1 cellular context compared by ENCODE assay signal in the genomic region with DNA sequence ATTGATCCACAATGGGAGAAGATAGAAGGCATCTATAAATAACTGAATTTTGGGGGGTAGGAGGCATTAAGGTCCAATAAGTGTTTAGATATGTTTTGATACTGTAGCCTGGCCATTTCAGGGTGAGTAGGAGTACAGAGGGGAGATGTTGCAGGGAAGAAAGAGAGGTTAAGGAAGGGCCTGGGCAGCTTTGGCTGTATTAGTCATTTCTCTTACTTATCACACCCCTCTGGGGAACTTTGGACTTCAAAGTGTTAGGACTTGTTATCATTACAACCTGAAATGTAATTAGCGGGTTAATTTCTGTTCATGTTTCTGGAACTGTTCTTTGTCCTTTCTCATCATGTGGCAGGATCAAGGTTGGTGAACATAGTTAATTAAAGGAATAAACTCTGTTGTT.
TF ChIP-seq lines count a peak whose summit lies in the region.

No MANE protein-coding gene starts in this region.

TF ChIP-seq in GM23338, 12 proteins besides CTCF, POLR2A, EP300 and RAD21 (continued from another document):
- TF ChIP-seq, protein P1, sequence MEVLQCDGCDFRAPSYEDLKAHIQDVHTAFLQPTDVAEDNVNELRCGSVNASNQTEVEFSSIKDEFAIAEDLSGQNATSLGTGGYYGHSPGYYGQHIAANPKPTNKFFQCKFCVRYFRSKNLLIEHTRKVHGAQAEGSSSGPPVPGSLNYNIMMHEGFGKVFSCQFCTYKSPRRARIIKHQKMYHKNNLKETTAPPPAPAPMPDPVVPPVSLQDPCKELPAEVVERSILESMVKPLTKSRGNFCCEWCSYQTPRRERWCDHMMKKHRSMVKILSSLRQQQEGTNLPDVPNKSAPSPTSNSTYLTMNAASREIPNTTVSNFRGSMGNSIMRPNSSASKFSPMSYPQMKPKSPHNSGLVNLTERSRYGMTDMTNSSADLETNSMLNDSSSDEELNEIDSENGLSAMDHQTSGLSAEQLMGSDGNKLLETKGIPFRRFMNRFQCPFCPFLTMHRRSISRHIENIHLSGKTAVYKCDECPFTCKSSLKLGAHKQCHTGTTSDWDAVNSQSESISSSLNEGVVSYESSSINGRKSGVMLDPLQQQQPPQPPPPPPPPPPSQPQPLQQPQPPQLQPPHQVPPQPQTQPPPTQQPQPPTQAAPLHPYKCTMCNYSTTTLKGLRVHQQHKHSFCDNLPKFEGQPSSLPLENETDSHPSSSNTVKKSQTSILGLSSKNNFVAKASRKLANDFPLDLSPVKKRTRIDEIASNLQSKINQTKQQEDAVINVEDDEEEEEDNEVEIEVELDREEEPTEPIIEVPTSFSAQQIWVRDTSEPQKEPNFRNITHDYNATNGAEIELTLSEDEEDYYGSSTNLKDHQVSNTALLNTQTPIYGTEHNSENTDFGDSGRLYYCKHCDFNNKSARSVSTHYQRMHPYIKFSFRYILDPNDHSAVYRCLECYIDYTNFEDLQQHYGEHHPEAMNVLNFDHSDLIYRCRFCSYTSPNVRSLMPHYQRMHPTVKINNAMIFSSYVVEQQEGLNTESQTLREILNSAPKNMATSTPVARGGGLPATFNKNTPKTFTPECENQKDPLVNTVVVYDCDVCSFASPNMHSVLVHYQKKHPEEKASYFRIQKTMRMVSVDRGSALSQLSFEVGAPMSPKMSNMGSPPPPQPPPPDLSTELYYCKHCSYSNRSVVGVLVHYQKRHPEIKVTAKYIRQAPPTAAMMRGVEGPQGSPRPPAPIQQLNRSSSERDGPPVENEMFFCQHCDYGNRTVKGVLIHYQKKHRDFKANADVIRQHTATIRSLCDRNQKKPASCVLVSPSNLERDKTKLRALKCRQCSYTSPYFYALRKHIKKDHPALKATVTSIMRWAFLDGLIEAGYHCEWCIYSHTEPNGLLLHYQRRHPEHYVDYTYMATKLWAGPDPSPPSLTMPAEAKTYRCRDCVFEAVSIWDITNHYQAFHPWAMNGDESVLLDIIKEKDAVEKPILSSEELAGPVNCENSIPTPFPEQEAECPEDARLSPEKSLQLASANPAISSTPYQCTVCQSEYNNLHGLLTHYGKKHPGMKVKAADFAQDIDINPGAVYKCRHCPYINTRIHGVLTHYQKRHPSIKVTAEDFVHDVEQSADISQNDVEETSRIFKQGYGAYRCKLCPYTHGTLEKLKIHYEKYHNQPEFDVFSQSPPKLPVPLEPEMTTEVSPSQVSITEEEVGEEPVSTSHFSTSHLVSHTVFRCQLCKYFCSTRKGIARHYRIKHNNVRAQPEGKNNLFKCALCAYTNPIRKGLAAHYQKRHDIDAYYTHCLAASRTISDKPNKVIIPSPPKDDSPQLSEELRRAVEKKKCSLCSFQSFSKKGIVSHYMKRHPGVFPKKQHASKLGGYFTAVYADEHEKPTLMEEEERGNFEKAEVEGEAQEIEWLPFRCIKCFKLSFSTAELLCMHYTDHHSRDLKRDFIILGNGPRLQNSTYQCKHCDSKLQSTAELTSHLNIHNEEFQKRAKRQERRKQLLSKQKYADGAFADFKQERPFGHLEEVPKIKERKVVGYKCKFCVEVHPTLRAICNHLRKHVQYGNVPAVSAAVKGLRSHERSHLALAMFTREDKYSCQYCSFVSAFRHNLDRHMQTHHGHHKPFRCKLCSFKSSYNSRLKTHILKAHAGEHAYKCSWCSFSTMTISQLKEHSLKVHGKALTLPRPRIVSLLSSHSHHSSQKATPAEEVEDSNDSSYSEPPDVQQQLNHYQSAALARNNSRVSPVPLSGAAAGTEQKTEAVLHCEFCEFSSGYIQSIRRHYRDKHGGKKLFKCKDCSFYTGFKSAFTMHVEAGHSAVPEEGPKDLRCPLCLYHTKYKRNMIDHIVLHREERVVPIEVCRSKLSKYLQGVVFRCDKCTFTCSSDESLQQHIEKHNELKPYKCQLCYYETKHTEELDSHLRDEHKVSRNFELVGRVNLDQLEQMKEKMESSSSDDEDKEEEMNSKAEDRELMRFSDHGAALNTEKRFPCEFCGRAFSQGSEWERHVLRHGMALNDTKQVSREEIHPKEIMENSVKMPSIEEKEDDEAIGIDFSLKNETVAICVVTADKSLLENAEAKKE (CRISPR knock-in tag; IDR thresholded peaks at IDR 0.05): no peak
- TF ChIP-seq NANOG (IDR thresholded peaks at IDR 0.05; ENCODE audit: borderline replicate concordance) (no peak), EZH2 (IDR thresholded peaks at IDR 0.05; ENCODE audit: low read depth, unreplicated experiment) (no peak), EZH2phosphoT487 (IDR thresholded peaks at IDR 0.05; ENCODE audit: unreplicated experiment) (no peak), JUNB (IDR thresholded peaks at IDR 0.05; ENCODE audit: unreplicated experiment) (no peak), ZNF331 (CRISPR knock-in tag; IDR thresholded peaks at IDR 0.05; ENCODE audit: low read depth) (no peak), CREB1 (CRISPR knock-in tag; IDR thresholded peaks at IDR 0.05; ENCODE audit: low read depth) (no peak)
- TF ChIP-seq, protein P2, sequence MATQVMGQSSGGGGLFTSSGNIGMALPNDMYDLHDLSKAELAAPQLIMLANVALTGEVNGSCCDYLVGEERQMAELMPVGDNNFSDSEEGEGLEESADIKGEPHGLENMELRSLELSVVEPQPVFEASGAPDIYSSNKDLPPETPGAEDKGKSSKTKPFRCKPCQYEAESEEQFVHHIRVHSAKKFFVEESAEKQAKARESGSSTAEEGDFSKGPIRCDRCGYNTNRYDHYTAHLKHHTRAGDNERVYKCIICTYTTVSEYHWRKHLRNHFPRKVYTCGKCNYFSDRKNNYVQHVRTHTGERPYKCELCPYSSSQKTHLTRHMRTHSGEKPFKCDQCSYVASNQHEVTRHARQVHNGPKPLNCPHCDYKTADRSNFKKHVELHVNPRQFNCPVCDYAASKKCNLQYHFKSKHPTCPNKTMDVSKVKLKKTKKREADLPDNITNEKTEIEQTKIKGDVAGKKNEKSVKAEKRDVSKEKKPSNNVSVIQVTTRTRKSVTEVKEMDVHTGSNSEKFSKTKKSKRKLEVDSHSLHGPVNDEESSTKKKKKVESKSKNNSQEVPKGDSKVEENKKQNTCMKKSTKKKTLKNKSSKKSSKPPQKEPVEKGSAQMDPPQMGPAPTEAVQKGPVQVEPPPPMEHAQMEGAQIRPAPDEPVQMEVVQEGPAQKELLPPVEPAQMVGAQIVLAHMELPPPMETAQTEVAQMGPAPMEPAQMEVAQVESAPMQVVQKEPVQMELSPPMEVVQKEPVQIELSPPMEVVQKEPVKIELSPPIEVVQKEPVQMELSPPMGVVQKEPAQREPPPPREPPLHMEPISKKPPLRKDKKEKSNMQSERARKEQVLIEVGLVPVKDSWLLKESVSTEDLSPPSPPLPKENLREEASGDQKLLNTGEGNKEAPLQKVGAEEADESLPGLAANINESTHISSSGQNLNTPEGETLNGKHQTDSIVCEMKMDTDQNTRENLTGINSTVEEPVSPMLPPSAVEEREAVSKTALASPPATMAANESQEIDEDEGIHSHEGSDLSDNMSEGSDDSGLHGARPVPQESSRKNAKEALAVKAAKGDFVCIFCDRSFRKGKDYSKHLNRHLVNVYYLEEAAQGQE (IDR thresholded peaks at IDR 0.05; ENCODE audit: unreplicated experiment): no peak
TF ChIP-seq in GM23338: peak in this region for 0.
